Comparison of ENCODE assay signal across 1 cellular context in the genomic region with DNA sequence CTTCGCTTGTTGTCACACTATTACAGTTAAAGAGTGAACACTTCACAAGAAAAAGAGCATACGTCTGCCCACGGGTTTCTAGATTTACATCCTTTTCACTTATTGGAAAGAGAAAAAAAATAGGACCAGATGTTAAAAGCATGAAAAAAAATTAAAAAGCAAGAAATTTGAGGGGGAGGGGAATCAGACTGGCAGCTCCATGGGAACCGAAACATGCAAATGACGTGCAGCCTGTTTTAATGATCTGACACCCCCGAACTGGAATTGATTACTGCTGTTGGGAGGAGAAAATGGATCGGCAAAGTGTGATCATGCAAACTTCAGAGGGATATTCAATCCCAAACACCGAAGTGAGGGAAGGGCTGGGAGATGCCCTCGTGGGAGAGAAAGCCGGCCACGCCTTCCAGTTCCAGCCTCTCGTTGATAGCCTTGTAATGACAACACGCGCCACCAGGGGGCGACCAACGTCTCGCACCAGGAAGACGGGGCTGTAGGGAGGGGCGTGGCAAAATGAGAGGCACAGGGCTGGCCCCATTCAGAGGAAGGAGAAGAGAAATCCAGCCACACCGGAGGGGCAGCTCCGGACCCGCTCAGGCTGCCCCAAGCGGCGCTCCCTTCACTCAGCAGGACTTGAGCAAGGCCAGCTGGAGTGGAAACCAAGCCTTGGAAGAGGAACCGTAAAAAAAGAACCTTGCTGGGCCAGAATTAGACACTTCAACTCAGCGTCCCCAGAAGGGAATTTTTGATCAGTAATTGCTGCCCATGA.
TF ChIP-seq lines count a peak whose summit lies in the region.

No MANE protein-coding gene starts in this region.

TF ChIP-seq in K562, 482 proteins besides CTCF, POLR2A, EP300 and RAD21 (continued from another document and continues in another):
- TF ChIP-seq, protein P1, sequence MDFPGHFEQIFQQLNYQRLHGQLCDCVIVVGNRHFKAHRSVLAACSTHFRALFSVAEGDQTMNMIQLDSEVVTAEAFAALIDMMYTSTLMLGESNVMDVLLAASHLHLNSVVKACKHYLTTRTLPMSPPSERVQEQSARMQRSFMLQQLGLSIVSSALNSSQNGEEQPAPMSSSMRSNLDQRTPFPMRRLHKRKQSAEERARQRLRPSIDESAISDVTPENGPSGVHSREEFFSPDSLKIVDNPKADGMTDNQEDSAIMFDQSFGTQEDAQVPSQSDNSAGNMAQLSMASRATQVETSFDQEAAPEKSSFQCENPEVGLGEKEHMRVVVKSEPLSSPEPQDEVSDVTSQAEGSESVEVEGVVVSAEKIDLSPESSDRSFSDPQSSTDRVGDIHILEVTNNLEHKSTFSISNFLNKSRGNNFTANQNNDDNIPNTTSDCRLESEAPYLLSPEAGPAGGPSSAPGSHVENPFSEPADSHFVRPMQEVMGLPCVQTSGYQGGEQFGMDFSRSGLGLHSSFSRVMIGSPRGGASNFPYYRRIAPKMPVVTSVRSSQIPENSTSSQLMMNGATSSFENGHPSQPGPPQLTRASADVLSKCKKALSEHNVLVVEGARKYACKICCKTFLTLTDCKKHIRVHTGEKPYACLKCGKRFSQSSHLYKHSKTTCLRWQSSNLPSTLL (IDR thresholded peaks at IDR 0.05), result no peak
- TF ChIP-seq, protein P2, sequence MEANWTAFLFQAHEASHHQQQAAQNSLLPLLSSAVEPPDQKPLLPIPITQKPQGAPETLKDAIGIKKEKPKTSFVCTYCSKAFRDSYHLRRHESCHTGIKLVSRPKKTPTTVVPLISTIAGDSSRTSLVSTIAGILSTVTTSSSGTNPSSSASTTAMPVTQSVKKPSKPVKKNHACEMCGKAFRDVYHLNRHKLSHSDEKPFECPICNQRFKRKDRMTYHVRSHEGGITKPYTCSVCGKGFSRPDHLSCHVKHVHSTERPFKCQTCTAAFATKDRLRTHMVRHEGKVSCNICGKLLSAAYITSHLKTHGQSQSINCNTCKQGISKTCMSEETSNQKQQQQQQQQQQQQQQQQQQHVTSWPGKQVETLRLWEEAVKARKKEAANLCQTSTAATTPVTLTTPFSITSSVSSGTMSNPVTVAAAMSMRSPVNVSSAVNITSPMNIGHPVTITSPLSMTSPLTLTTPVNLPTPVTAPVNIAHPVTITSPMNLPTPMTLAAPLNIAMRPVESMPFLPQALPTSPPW (CRISPR knock-in tag; IDR thresholded peaks at IDR 0.05), result peak; percentile 49; the same call in 1 of the 2 replicates
- TF ChIP-seq RB1 (IDR thresholded peaks at IDR 0.05; ENCODE audit: low read depth) (no peak), ZNF311 (CRISPR knock-in tag; IDR thresholded peaks at IDR 0.05) (no peak), NCOA4 (IDR thresholded peaks at IDR 0.05; ENCODE audit: partially characterized antibody) (no peak), BCOR (IDR thresholded peaks at IDR 0.05) (no peak), MAX (CRISPR knock-in tag; IDR thresholded peaks at IDR 0.05) (no peak), BCLAF1 (IDR thresholded peaks at IDR 0.05; ENCODE audit: borderline replicate concordance in 1 of 2, control insufficient read depth in 1 of 2, low read depth in 2 of 2, low read length in 1 of 2) (no peak), PBX2 (CRISPR knock-in tag; IDR thresholded peaks at IDR 0.05; ENCODE audit: low read depth) (no peak), PBX2 (tag; conservative IDR thresholded peaks at IDR 0.05; ENCODE audit: low read depth) (no peak), ZNF165 (CRISPR knock-in tag; IDR thresholded peaks at IDR 0.05; ENCODE audit: borderline replicate concordance) (no peak), HMG20A (CRISPR knock-in tag; conservative IDR thresholded peaks at IDR 0.05) (no peak), SIRT6 (IDR thresholded peaks at IDR 0.05; ENCODE audit: low read depth, low read length) (no peak), MEIS2 (IDR thresholded peaks at IDR 0.05; ENCODE audit: partially characterized antibody) (peak; percentile 27), PRMT5 (CRISPR knock-in tag; IDR thresholded peaks at IDR 0.05) (no peak), ZNF695 (CRISPR knock-in tag; IDR thresholded peaks at IDR 0.05) (no peak), ASH1L (IDR thresholded peaks at IDR 0.05; ENCODE audit: borderline replicate concordance, low read depth, partially characterized antibody) (no peak), DACH1 (IDR thresholded peaks at IDR 0.05; ENCODE audit: partially characterized antibody) (no peak), ZNF780A (CRISPR knock-in tag; IDR thresholded peaks at IDR 0.05) (no peak), CEBPG (CRISPR knock-in tag; IDR thresholded peaks at IDR 0.05) (peak; percentile 18; the same call in 1 of the 2 replicates), CEBPG (tag; conservative IDR thresholded peaks at IDR 0.05 in 1 of 2, IDR thresholded peaks at IDR 0.05 in 1 of 2) (no peak), ETV1 (tag; conservative IDR thresholded peaks at IDR 0.05; ENCODE audit: low read depth) (no peak), NFYB (IDR thresholded peaks at IDR 0.05; ENCODE audit: extremely low read depth, insufficient read length) (no peak), ZNF778 (CRISPR knock-in tag; IDR thresholded peaks at IDR 0.05) (no peak), SRSF1 (IDR thresholded peaks at IDR 0.05; ENCODE audit: low read depth, low read length) (no peak), MAFK (IDR thresholded peaks at IDR 0.05; ENCODE audit: low read length) (no peak), TCF7L2 (IDR thresholded peaks at IDR 0.05; ENCODE audit: low read depth, low read length) (no peak), HOXB6 (CRISPR knock-in tag; IDR thresholded peaks at IDR 0.05; ENCODE audit: borderline replicate concordance) (no peak), GTF2F1 (IDR thresholded peaks at IDR 0.05; ENCODE audit: low read depth, low read length) (no peak), CTBP1 (IDR thresholded peaks at IDR 0.05; ENCODE audit: borderline replicate concordance) (no peak; the same call in 1 of the 2 replicates), JUNB (CRISPR knock-in tag; conservative IDR thresholded peaks at IDR 0.05) (no peak), KAT2B (IDR thresholded peaks at IDR 0.05; ENCODE audit: low read depth, low read length) (no peak), NR4A1 (CRISPR knock-in tag; IDR thresholded peaks at IDR 0.05) (no peak), NR4A1 (tag; IDR thresholded peaks at IDR 0.05) (no peak), STAT5B (CRISPR knock-in tag; IDR thresholded peaks at IDR 0.05) (no peak), ADNP (tag; IDR thresholded peaks at IDR 0.05) (no peak), ZNF347 (CRISPR knock-in tag; IDR thresholded peaks at IDR 0.05; ENCODE audit: low read depth) (no peak), BDP1 (IDR thresholded peaks at IDR 0.05; ENCODE audit: insufficient read depth, insufficient read length) (no peak), TEAD4 (IDR thresholded peaks at IDR 0.05; ENCODE audit: low read length) (no peak), TEAD4 (CRISPR knock-in tag; IDR thresholded peaks at IDR 0.05; ENCODE audit: borderline replicate concordance) (no peak), TSC22D4 (tag; IDR thresholded peaks at IDR 0.05) (no peak), SAP30 (IDR thresholded peaks at IDR 0.05; ENCODE audit: borderline replicate concordance, insufficient read depth, low read depth, low read length, poor library complexity, severe bottlenecking) (no peak), FOXA3 (CRISPR knock-in tag; conservative IDR thresholded peaks at IDR 0.05 in 1 of 2, IDR thresholded peaks at IDR 0.05 in 1 of 2) (0 out of 4 replicates have a peak, but pooled peaks of 1 of the 2 experiments have one; percentile 16)
- TF ChIP-seq, protein P3, sequence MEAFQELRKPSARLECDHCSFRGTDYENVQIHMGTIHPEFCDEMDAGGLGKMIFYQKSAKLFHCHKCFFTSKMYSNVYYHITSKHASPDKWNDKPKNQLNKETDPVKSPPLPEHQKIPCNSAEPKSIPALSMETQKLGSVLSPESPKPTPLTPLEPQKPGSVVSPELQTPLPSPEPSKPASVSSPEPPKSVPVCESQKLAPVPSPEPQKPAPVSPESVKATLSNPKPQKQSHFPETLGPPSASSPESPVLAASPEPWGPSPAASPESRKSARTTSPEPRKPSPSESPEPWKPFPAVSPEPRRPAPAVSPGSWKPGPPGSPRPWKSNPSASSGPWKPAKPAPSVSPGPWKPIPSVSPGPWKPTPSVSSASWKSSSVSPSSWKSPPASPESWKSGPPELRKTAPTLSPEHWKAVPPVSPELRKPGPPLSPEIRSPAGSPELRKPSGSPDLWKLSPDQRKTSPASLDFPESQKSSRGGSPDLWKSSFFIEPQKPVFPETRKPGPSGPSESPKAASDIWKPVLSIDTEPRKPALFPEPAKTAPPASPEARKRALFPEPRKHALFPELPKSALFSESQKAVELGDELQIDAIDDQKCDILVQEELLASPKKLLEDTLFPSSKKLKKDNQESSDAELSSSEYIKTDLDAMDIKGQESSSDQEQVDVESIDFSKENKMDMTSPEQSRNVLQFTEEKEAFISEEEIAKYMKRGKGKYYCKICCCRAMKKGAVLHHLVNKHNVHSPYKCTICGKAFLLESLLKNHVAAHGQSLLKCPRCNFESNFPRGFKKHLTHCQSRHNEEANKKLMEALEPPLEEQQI (IDR thresholded peaks at IDR 0.05), result no peak
- TF ChIP-seq, protein P4, sequence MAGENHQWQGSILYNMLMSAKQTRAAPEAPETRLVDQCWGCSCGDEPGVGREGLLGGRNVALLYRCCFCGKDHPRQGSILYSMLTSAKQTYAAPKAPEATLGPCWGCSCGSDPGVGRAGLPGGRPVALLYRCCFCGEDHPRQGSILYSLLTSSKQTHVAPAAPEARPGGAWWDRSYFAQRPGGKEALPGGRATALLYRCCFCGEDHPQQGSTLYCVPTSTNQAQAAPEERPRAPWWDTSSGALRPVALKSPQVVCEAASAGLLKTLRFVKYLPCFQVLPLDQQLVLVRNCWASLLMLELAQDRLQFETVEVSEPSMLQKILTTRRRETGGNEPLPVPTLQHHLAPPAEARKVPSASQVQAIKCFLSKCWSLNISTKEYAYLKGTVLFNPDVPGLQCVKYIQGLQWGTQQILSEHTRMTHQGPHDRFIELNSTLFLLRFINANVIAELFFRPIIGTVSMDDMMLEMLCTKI (IDR thresholded peaks at IDR 0.05; ENCODE audit: partially characterized antibody), result no peak
- TF ChIP-seq, protein P5, sequence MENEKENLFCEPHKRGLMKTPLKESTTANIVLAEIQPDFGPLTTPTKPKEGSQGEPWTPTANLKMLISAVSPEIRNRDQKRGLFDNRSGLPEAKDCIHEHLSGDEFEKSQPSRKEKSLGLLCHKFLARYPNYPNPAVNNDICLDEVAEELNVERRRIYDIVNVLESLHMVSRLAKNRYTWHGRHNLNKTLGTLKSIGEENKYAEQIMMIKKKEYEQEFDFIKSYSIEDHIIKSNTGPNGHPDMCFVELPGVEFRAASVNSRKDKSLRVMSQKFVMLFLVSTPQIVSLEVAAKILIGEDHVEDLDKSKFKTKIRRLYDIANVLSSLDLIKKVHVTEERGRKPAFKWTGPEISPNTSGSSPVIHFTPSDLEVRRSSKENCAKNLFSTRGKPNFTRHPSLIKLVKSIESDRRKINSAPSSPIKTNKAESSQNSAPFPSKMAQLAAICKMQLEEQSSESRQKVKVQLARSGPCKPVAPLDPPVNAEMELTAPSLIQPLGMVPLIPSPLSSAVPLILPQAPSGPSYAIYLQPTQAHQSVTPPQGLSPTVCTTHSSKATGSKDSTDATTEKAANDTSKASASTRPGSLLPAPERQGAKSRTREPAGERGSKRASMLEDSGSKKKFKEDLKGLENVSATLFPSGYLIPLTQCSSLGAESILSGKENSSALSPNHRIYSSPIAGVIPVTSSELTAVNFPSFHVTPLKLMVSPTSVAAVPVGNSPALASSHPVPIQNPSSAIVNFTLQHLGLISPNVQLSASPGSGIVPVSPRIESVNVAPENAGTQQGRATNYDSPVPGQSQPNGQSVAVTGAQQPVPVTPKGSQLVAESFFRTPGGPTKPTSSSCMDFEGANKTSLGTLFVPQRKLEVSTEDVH (IDR thresholded peaks at IDR 0.05; ENCODE audit: low read depth, partially characterized antibody), result no peak
- TF ChIP-seq, protein P6, sequence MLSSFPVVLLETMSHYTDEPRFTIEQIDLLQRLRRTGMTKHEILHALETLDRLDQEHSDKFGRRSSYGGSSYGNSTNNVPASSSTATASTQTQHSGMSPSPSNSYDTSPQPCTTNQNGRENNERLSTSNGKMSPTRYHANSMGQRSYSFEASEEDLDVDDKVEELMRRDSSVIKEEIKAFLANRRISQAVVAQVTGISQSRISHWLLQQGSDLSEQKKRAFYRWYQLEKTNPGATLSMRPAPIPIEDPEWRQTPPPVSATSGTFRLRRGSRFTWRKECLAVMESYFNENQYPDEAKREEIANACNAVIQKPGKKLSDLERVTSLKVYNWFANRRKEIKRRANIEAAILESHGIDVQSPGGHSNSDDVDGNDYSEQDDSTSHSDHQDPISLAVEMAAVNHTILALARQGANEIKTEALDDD (IDR thresholded peaks at IDR 0.05), result no peak
